In the genomic region with DNA sequence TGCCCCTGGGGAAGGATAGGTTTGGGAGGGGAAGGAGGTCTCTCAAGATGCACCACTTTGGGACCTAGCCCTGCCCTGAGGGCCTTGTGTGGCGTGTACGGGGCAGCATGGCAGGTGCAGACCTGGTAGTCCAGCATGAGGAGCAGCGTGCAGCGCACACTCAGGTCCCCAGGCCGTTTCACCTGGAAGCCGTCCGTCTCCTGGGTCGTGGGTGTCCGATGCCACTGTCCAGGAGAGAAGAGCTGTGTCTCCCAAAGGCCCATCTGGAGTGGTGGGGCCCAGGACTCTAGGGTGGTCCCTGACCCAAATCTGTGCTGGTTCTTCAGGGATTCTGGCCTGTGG, we compare ENCODE assay signal across 25 cellular contexts. TPM values are rescaled to one million over a fixed set of nuclear protein-coding genes. Genes with fewer than 3 reads are reported as not detected.
"Had no signal": no experiment of that assay in that cellular context is flagged by ENCODE, and none has a peak within 500 bp of the region (broad histone marks: within the 10 kb centered on the region; RNA-seq: fewer than 3 reads in every experiment).

No MANE protein-coding gene starts in this region.

- DNase-seq: activated B cell treated with CpG ODN at 0.5 μM for 24 hours; activated CD4-positive, alpha-beta memory T cell treated with anti-CD3 and anti-CD28 coated beads for 36 hours; activated CD4-positive, alpha-beta T cell treated with anti-CD3 and anti-CD28 coated beads for 4 hours; activated gamma-delta T cell; effector memory CD8-positive, alpha-beta T cell; foreskin fibroblast; mammary epithelial cell; midbrain; stimulated activated CD4-positive, alpha-beta T cell treated with anti-CD3 and anti-CD28 coated beads, Interleukin-4, amount 100 ng/mL, for 1 hour; stomach; T-cell; T-helper 9 cell; upper lobe of right lung had no signal

- H3K27me3 Mint-ChIP-seq: activated naive CD8-positive, alpha-beta T cell had no signal

- H3K4me3 ChIP-seq: cardiac muscle cell, skin epidermis, stomach, thoracic aorta, upper lobe of right lung had no signal

- H3K27ac Mint-ChIP-seq: activated B cell treated with CpG ODN at 0.5 μM for 24 hours; activated CD4-positive, alpha-beta memory T cell treated with anti-CD3 and anti-CD28 coated beads for 36 hours; activated naive CD8-positive, alpha-beta T cell; progenitor cell of endocrine pancreas; T-cell had no signal

- H3K4me3 Mint-ChIP-seq: activated B cell treated with CpG ODN at 0.5 μM for 24 hours; activated CD4-positive, alpha-beta memory T cell treated with anti-CD3 and anti-CD28 coated beads for 36 hours; activated naive CD8-positive, alpha-beta T cell; T-cell had no signal

- ATAC-seq: effector memory CD8-positive, alpha-beta T cell; right cardiac atrium; SK-N-SH treated with all-trans-retinoic acid at 6 μM for 48 hours; T-cell; upper lobe of right lung had no signal

- H3K27me3 ChIP-seq: cardiac muscle cell had no signal

- H3K9me3 Mint-ChIP-seq: activated B cell treated with CpG ODN at 0.5 μM for 24 hours; activated CD4-positive, alpha-beta memory T cell treated with anti-CD3 and anti-CD28 coated beads for 36 hours; effector memory CD8-positive, alpha-beta T cell; neural crest cell; T-cell had no signal

- H3K36me3 Mint-ChIP-seq: activated naive CD8-positive, alpha-beta T cell had no signal

- H3K27ac ChIP-seq: epithelial cell of prostate, skin epidermis, stomach, upper lobe of right lung had no signal

- H3K9me3 ChIP-seq: stomach, thoracic aorta, upper lobe of right lung had no signal

RNA-seq across cellular contexts. Expression of a gene that starts 6.8 kb away (rescaled TPM):
- total RNA-seq: activated B cell treated with CpG ODN at 0.5 μM for 24 hours had no signal

RNA-seq across cellular contexts. Expression of a gene that starts 31.4 kb away (rescaled TPM):
- total RNA-seq: activated CD4-positive, alpha-beta memory T cell treated with anti-CD3 and anti-CD28 coated beads for 36 hours; cardiac muscle cell; dermis microvascular lymphatic vessel endothelial cell; mammary epithelial cell; neural crest cell; omental fat pad; progenitor cell of endocrine pancreas; right cardiac atrium; stomach; thoracic aorta; upper lobe of right lung had no signal
- polyA plus RNA-seq: cardiac muscle cell, keratinocyte, mammary epithelial cell, right cardiac atrium, stomach had no signal

RNA-seq across cellular contexts. Expression of a gene that starts 54.7 kb away (rescaled TPM):
- total RNA-seq: activated B cell treated with CpG ODN at 0.5 μM for 24 hours; activated CD4-positive, alpha-beta memory T cell treated with anti-CD3 and anti-CD28 coated beads for 36 hours; dermis microvascular lymphatic vessel endothelial cell; mammary epithelial cell; neural crest cell; omental fat pad; progenitor cell of endocrine pancreas; stomach; T-cell; thoracic aorta; upper lobe of right lung had no signal
- polyA plus RNA-seq: cardiac muscle cell, keratinocyte, mammary epithelial cell had no signal
